ENCODE assay signal across 8 cellular contexts in genomic region chr6:116279232-116280160, GRCh38. TPM values are rescaled to one million over a fixed set of nuclear protein-coding genes. Genes with fewer than 3 reads are reported as not detected.
DNase-seq lines count a peak whose midpoint lies in the region; ATAC-seq and TF ChIP-seq lines count a peak whose summit lies in the region.

Gene TSPYL1, minus strand, starts transcription at chr6:116279930. Its CDS starts 100 bp downstream, at chr6:116279830.

- peak within 1 kb of the TSS; percentile 99 for H3K27ac Mint-ChIP-seq in activated naive CD4-positive, alpha-beta T cell treated with anti-CD3 and anti-CD28 coated beads, Interleukin-2, amount 50 U/mL, for 24 hours

- no peaks in the 10 kb centered on the region for H3K27me3 ChIP-seq in suprapubic skin

- TF ChIP-seq CTCF in suprapubic skin (IDR thresholded peaks at IDR 0.05): no peak

- H3K36me3 ChIP-seq in suprapubic skin: peaks cover 2% of the 10 kb centered on the region

- ATAC-seq in HG02588 (IDR thresholded peaks at IDR 0.05; ENCODE audit: unreplicated experiment) (peak; percentile 96), SK-N-SH treated with all-trans-retinoic acid at 6 μM for 48 hours (peak; percentile 96)

- DNase-seq in NCI-H1092 (lab: John Stamatoyannopoulos, UW) (peak; percentile 93), globus pallidus (ENCODE audit: low spot score) (peak; percentile 96), nucleus accumbens (lab: John Stamatoyannopoulos, UW) (peak; percentile 58 to 98 (median 91)), suprapubic skin (ENCODE audit: low spot score in 2 of 2) (peak; percentile 98 to 99)

- H3K9me3 Mint-ChIP-seq in activated naive CD4-positive, alpha-beta T cell treated with anti-CD3 and anti-CD28 coated beads, Interleukin-2, amount 50 U/mL, for 24 hours: no peaks in the 10 kb centered on the region

- H3K9me3 ChIP-seq in suprapubic skin: no peaks in the 10 kb centered on the region

- H3K4me3 Mint-ChIP-seq in activated naive CD4-positive, alpha-beta T cell treated with anti-CD3 and anti-CD28 coated beads, Interleukin-2, amount 50 U/mL, for 24 hours: peak within 1 kb of the TSS; percentile 100

- TF ChIP-seq EP300 in suprapubic skin (IDR thresholded peaks at IDR 0.05): no peak

- H3K4me3 ChIP-seq in GM08714 (ENCODE audit: low read length) (peak within 1 kb of the TSS; percentile 76), suprapubic skin (peak within 1 kb of the TSS; percentile 85)

- peak; percentile 95 to 97 for TF ChIP-seq POLR2A in suprapubic skin (IDR thresholded peaks at IDR 0.05)

- H3K4me1 ChIP-seq in suprapubic skin: peaks cover 53% of the 10 kb centered on the region

- peak within 1 kb of the TSS; percentile 98 for H3K27ac ChIP-seq in suprapubic skin

- peaks cover 30% of the 10 kb centered on the region for H3K36me3 Mint-ChIP-seq in activated naive CD4-positive, alpha-beta T cell treated with anti-CD3 and anti-CD28 coated beads, Interleukin-2, amount 50 U/mL, for 24 hours

- H3K4me1 Mint-ChIP-seq in activated naive CD4-positive, alpha-beta T cell treated with anti-CD3 and anti-CD28 coated beads, Interleukin-2, amount 50 U/mL, for 24 hours: peaks cover 63% of the 10 kb centered on the region

- under 1% methylated on average over 41 of the region's 71 CpGs for WGBS in suprapubic skin

- no peaks in the 10 kb centered on the region for H3K27me3 Mint-ChIP-seq in activated naive CD4-positive, alpha-beta T cell treated with anti-CD3 and anti-CD28 coated beads, Interleukin-2, amount 50 U/mL, for 24 hours

TF ChIP-seq in SK-N-SH treated with all-trans-retinoic acid at 6 μM for 48 hours, 23 proteins besides CTCF, POLR2A, EP300 and RAD21:
- TF ChIP-seq PATZ1 (CRISPR knock-in tag; IDR thresholded peaks at IDR 0.05; ENCODE audit: borderline replicate concordance) (no peak), ZNF70 (CRISPR knock-in tag; IDR thresholded peaks at IDR 0.05) (0 out of 2 replicates have a peak, but pooled peaks have one; percentile 30)
TF ChIP-seq in SK-N-SH treated with all-trans-retinoic acid at 6 μM for 48 hours: peak in this region for 1.

RNA-seq across cellular contexts. Expression of gene TSPYL1, which starts in this region (rescaled TPM):
- total RNA-seq in suprapubic skin: 10 to 100 TPM; 48.0 to 95.2 (median 67.0) TPM

Comparison
In these comparisons a context has a peak if more than half of its experiments do, and no peak if none do; other contexts are left out.
1. Peak in every context shown above with its lines: DNase-seq, ATAC-seq, H3K4me3 ChIP-seq and H3K27ac ChIP-seq.